13 cellular contexts compared by ENCODE assay signal in the genomic region with DNA sequence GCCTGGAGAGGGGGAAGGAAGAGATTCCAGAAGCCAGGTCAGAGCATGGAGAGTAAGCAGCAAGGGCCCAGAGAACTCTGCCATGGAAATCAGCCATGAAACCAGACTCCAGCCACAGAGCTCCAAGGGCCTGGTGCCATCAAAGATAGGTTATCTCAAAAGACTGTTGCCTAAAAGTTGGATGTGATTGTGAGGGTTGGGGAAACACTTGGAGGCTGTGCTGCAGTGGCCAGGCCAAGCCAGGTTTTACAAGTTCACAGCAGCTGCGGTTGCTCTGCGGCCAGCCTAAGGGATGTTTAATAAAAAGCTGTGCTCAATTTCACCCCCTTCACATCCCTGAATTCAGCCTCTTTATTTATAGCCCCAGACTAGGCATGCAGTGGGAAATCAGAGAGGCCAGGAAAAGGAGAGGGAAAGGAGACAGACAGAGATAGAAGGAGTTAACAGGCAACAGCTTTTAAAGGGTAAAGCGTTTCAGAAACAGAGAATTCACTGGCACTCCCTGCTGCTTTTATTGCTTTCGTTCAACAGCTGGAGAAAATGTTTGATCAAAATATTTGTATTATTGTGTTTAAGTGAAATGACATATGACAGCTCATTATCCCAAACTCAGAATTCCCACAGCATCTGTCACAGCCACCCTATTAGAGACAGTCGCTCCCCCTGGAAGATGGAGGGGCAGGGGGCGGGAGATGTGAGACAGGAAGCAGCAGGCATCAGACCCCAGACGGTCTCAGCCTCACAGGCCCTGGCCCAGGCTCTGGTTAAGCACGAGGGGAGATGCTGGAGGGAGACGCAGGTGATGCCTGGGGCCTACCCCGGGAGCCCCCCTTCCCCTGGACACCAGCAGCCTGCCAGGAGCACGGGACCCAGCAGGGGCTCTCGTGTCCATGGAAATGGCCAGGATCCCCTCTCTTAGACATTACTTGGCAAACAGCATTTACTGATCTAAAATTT.
A peak's percentile ranks its signal among the peaks of the same experiment; 100 is the strongest.
DNase-seq lines count a peak whose midpoint lies in the region; ATAC-seq and TF ChIP-seq lines count a peak whose summit lies in the region.
"Had no signal": no experiment of that assay in that cellular context is flagged by ENCODE, and none has a peak within 500 bp of the region (broad histone marks: within the 10 kb centered on the region; RNA-seq: fewer than 3 reads in every experiment).

No MANE protein-coding gene starts in this region.

- no peaks in the 10 kb centered on the region for H3K9me3 ChIP-seq in uterus
- no peaks in the 10 kb centered on the region for H3K9me3 ChIP-seq in BE2C

- peaks cover 0 to 8% of the 10 kb centered on the region in 2 donors for H3K4me1 ChIP-seq in uterus
- H3K4me1 ChIP-seq in BE2C, result no peaks in the 10 kb centered on the region

- H3K27ac ChIP-seq in RWPE1 (peak overlapping the region; percentile 61), uterus (peak overlapping the region; percentile 38 to 63)

- peaks cover 4% of the 10 kb centered on the region for H3K27me3 Mint-ChIP-seq in nephron (ENCODE audit: low read depth)
- H3K27me3 Mint-ChIP-seq in Calu3 (ENCODE audit: unreplicated experiment), result peaks cover 41% of the 10 kb centered on the region
- peaks cover 0 to 12% (median 2%) of the 10 kb centered on the region in 5 donors for H3K27me3 Mint-ChIP-seq in naive thymus-derived CD8-positive, alpha-beta T cell

- no TSS peak for BruUV-seq in Calu3 (replicated peaks; lab: Mats Ljungman, UMichigan)

- no peaks in the 10 kb centered on the region for H3K27me3 ChIP-seq in uterus
- no peaks in the 10 kb centered on the region for H3K27me3 ChIP-seq in BE2C

- peak overlapping the region; percentile 7 to 41 (median 28) for H3K4me3 Mint-ChIP-seq in nephron
- no peak overlapping the region for H3K4me3 Mint-ChIP-seq in Calu3 (ENCODE audit: low read depth, unreplicated experiment)
- H3K4me3 Mint-ChIP-seq in naive thymus-derived CD8-positive, alpha-beta T cell, result no peak overlapping the region
- H3K4me3 Mint-ChIP-seq: activated CD8-positive, alpha-beta T cell treated with anti-CD3 and anti-CD28 coated beads, Interleukin-2, amount 10 ng/mL, durations not matched to agents 7 days and 5 days; stimulated activated naive B cell treated with anti-CD40 and anti-IgM and Interleukin-4, amounts not matched to agents 10 μg/mL and 1 μg/mL and 100 μg/mL, for 72 hours had no signal

- H3K4me3 ChIP-seq in fibroblast of pulmonary artery (replicated peaks; ENCODE audit: low read depth, low read length), result no peak overlapping the region
- H3K4me3 ChIP-seq in uterus, result no peak overlapping the region
- H3K4me3 ChIP-seq in BE2C (ENCODE audit: low read depth, low read length), result no peak overlapping the region

- H3K36me3 Mint-ChIP-seq in nephron (ENCODE audit: low read depth) (peaks cover 24% of the 10 kb centered on the region), Calu3 (ENCODE audit: insufficient read depth, unreplicated experiment) (no peaks in the 10 kb centered on the region)
- no peaks in the 10 kb centered on the region for H3K36me3 Mint-ChIP-seq in naive thymus-derived CD8-positive, alpha-beta T cell
- H3K36me3 Mint-ChIP-seq: stimulated activated naive B cell treated with anti-CD40 and anti-IgM and Interleukin-4, amounts not matched to agents 10 μg/mL and 1 μg/mL and 100 μg/mL, for 72 hours had no signal

- POLR2A ChIA-PET in RWPE1 (lab: Yijun Ruan, JAX; ENCODE audit: low non-redundant PET), result no interaction called here
- POLR2A ChIA-PET in naive thymus-derived CD8-positive, alpha-beta T cell (lab: Charles Lee), result no interaction called here

- no peak for TF ChIP-seq CTCF in RWPE1 (conservative IDR thresholded peaks at IDR 0.05; ENCODE audit: low read depth)
- no peak for TF ChIP-seq CTCF in fibroblast of pulmonary artery (IDR thresholded peaks at IDR 0.05; ENCODE audit: low read length, missing control alignments)
- no peak for TF ChIP-seq CTCF in nephron (IDR thresholded peaks at IDR 0.05; ENCODE audit: unreplicated experiment in 3 of 3)
- TF ChIP-seq CTCF in uterus (IDR thresholded peaks at IDR 0.05), result no peak
- no peak for TF ChIP-seq CTCF in Calu3 (IDR thresholded peaks at IDR 0.05; ENCODE audit: unreplicated experiment)
- TF ChIP-seq CTCF in BE2C (IDR thresholded peaks at IDR 0.05; ENCODE audit: low read depth, low read length), result no peak

- DNase-seq in RWPE1 (ENCODE audit: low spot score) (no peak), fibroblast of pulmonary artery (ENCODE audit: low read depth) (peak; percentile 72), uterus (peak; percentile 60 to 75), Calu3 (no peak), BE2C (no peak)
- no peak for DNase-seq in naive thymus-derived CD8-positive, alpha-beta T cell
- DNase-seq: activated CD8-positive, alpha-beta T cell treated with anti-CD3 and anti-CD28 coated beads, Interleukin-2, amount 10 ng/mL, durations not matched to agents 7 days and 5 days; erythroblast; KG1; NCI-H510A; stimulated activated naive B cell treated with anti-CD40 and anti-IgM and Interleukin-4, amounts not matched to agents 10 μg/mL and 1 μg/mL and 100 μg/mL, for 72 hours had no signal

- intact Hi-C loops in uterus (cut with DNase I; ENCODE audit: low total_unique reads), result no loop called here
- intact Hi-C loops in Calu3 (cut with micrococcal nuclease; ENCODE audit: unreplicated experiment), result no loop called here

- no peaks in the 10 kb centered on the region for H3K9me3 Mint-ChIP-seq in nephron
- H3K9me3 Mint-ChIP-seq in Calu3 (ENCODE audit: low read depth, unreplicated experiment), result peaks cover 6% of the 10 kb centered on the region
- peaks cover 0 to 13% (median 0%) of the 10 kb centered on the region in 9 donors for H3K9me3 Mint-ChIP-seq in naive thymus-derived CD8-positive, alpha-beta T cell
- H3K9me3 Mint-ChIP-seq: stimulated activated naive B cell treated with anti-CD40 and anti-IgM and Interleukin-4, amounts not matched to agents 10 μg/mL and 1 μg/mL and 100 μg/mL, for 72 hours had no signal

- ATAC-seq in naive thymus-derived CD8-positive, alpha-beta T cell, result no peak
- no peak for ATAC-seq in HG02610 (IDR thresholded peaks at IDR 0.05; ENCODE audit: unreplicated experiment)
- ATAC-seq: activated CD8-positive, alpha-beta T cell treated with anti-CD3 and anti-CD28 coated beads, Interleukin-2, amount 10 ng/mL, durations not matched to agents 7 days and 5 days had no signal

- H3K36me3 ChIP-seq in uterus, result no peaks in the 10 kb centered on the region
- H3K36me3 ChIP-seq in BE2C, result no peaks in the 10 kb centered on the region

- peaks cover 64% of the 10 kb centered on the region for H3K4me1 Mint-ChIP-seq in nephron
- H3K4me1 Mint-ChIP-seq in Calu3 (ENCODE audit: low read depth, unreplicated experiment), result no peaks in the 10 kb centered on the region
- H3K4me1 Mint-ChIP-seq in naive thymus-derived CD8-positive, alpha-beta T cell, result no peaks in the 10 kb centered on the region
- H3K4me1 Mint-ChIP-seq: stimulated activated naive B cell treated with anti-CD40 and anti-IgM and Interleukin-4, amounts not matched to agents 10 μg/mL and 1 μg/mL and 100 μg/mL, for 72 hours had no signal

- no peak for TF ChIP-seq POLR2A in uterus (IDR thresholded peaks at IDR 0.05)

- CTCF ChIA-PET in RWPE1 (lab: Yijun Ruan, JAX) (no interaction called here), Calu3 (lab: Charles Lee) (no interaction called here)

- peak overlapping the region; percentile 92 to 94 (median 93) for H3K27ac Mint-ChIP-seq in nephron
- H3K27ac Mint-ChIP-seq in Calu3 (ENCODE audit: unreplicated experiment), result no peak overlapping the region
- no peak overlapping the region for H3K27ac Mint-ChIP-seq in naive thymus-derived CD8-positive, alpha-beta T cell
- H3K27ac Mint-ChIP-seq: activated CD8-positive, alpha-beta T cell treated with anti-CD3 and anti-CD28 coated beads, Interleukin-2, amount 10 ng/mL, durations not matched to agents 7 days and 5 days; stimulated activated naive B cell treated with anti-CD40 and anti-IgM and Interleukin-4, amounts not matched to agents 10 μg/mL and 1 μg/mL and 100 μg/mL, for 72 hours had no signal

Comparison
In these comparisons a context has a peak if more than half of its experiments do, and no peak if none do; other contexts are left out.
1. DNase-seq: peak in fibroblast of pulmonary artery (single experiment) and uterus (2 of 2); none in RWPE1 (single experiment), Calu3 (single experiment), BE2C (single experiment) and naive thymus-derived CD8-positive, alpha-beta T cell (0 of 10).
2. H3K27ac Mint-ChIP-seq: peak in nephron (3 of 3); none in Calu3 (single experiment) and naive thymus-derived CD8-positive, alpha-beta T cell (0 of 10).
3. H3K4me3 Mint-ChIP-seq: peak in nephron (3 of 3); none in Calu3 (single experiment) and naive thymus-derived CD8-positive, alpha-beta T cell (0 of 10).